Comparison of ENCODE assay signal across 9 cellular contexts in genomic region chr15:85412956-85413854, GRCh38.
DNase-seq lines count a peak whose midpoint lies in the region; ATAC-seq and TF ChIP-seq lines count a peak whose summit lies in the region.
"Had no signal": no experiment of that assay in that cellular context is flagged by ENCODE, and none has a peak within 500 bp of the region (broad histone marks: within the 10 kb centered on the region; RNA-seq: fewer than 3 reads in every experiment).

No MANE protein-coding gene starts in this region.

- DNase-seq in EL = peak; percentile 91
- DNase-seq in T-helper 22 cell (ENCODE audit: low read depth) = peak; percentile 62
- peak; percentile 94 for DNase-seq in astrocyte of the spinal cord (ENCODE audit: low read depth, low spot score)
- peak; percentile 95 for DNase-seq in kidney tubule cell (ENCODE audit: low spot score)
- DNase-seq in stimulated activated CD4-positive, alpha-beta T cell treated with anti-CD3 and anti-CD28 coated beads, TNF-alpha, amount 100 ng/mL, for 24 hours (ENCODE audit: low read depth in 3 of 3) = peak; percentile 42 to 67 (median 61)
- no peak for DNase-seq in NCI-H526 (lab: John Stamatoyannopoulos, UW)

- H3K4me3 ChIP-seq in HUES6 (ENCODE audit: low read depth, low read length) = no peak overlapping the region
- H3K4me3 ChIP-seq in astrocyte of the spinal cord (ENCODE audit: low read depth, low read length) = no peak overlapping the region

- ATAC-seq in GM21576 (IDR thresholded peaks at IDR 0.05; ENCODE audit: unreplicated experiment) = peak; percentile 93

- H3K27ac ChIP-seq in HUES6 (ENCODE audit: low read depth, low read length) = no peak overlapping the region; the same call in 1 of the 2 replicates

- H3K9ac ChIP-seq in HUES6 (ENCODE audit: low read length) = peak overlapping the region; percentile 11

- no peaks in the 10 kb centered on the region for H3K36me3 ChIP-seq in HUES6 (ENCODE audit: control insufficient read depth, insufficient read depth, low read length)

- peaks cover 11% of the 10 kb centered on the region for H3K4me1 ChIP-seq in HUES6 (ENCODE audit: control insufficient read depth, insufficient read depth, low read length)

- in situ Hi-C loops in astrocyte of the spinal cord (cut with HindIII; ENCODE audit: low sequenced_read_pairs) = no loop called here

- H3K27me3 ChIP-seq in HUES6 (ENCODE audit: control insufficient read depth, insufficient read depth, low read length) = no peaks in the 10 kb centered on the region
- H3K27me3 ChIP-seq: dorsolateral prefrontal cortex had no signal

- no peaks in the 10 kb centered on the region for H3K9me3 ChIP-seq in HUES6 (ENCODE audit: control insufficient read depth, insufficient read depth, low read depth, low read length)

- no peak for TF ChIP-seq CTCF in astrocyte of the spinal cord (IDR thresholded peaks at IDR 0.05; ENCODE audit: low read depth, low read length)

Comparison
In these comparisons a context has a peak if more than half of its experiments do, and no peak if none do; other contexts are left out.
1. DNase-seq: peak in EL (single experiment), T-helper 22 cell (single experiment), astrocyte of the spinal cord (single experiment), kidney tubule cell (single experiment) and stimulated activated CD4-positive, alpha-beta T cell treated with anti-CD3 and anti-CD28 coated beads, TNF-alpha, amount 100 ng/mL, for 24 hours (3 of 3); none in NCI-H526 (0 of 2).